Comparison of ENCODE assay signal across 8 cellular contexts in the genomic region with DNA sequence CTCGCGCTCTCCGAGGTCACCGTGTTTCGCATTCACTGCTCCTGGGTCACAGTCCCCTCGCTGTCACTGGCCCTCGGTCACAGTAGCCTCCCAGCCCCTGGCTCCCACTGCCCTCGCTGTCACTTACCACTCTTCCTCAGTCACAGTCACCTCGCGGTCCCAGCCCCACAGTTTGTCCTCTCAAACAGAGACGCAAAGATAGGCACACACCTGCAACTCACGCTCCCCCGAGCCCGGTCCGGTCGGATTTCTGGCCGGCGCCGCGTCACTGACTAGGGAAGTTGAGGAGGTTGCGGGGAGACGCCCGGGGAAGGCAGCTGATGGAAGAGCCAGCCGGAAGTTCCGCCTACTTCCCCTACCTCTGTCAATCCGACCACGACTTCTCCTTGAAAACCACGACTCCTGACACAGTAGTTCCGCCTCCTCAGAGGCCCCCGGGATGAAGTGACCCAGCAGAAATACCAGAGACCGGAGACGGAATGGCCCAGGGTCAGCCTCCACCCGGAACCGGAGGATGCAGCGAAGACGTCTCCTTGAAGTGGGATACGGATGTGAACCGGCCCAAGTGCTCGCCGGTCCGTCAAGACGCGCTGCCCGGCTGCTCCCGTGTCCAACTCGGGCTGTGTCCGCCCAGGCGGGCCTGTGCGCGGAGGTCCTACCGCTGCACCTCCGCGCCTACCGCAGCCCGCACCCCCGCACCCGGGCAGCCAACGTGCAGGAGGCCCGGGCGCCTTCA.
DNase-seq lines count a peak whose midpoint lies in the region; ATAC-seq and TF ChIP-seq lines count a peak whose summit lies in the region.

Gene PCYT1A (minus strand): TSS at position 322 of the 736 bp plus-strand sequence. CDS start 17,195 bp downstream, outside the sequence.

- H3K4me3 ChIP-seq in AG10803 (ENCODE audit: low read length) = peak within 1 kb of the TSS; percentile 100

- ATAC-seq in HG03432 (IDR thresholded peaks at IDR 0.05; ENCODE audit: unreplicated experiment) = peak; percentile 88

- DNase-seq in AG10803 (ENCODE audit: low read depth) (peak; percentile 95), NCI-H510A treated with DMSO at 0.1 percent for 48 hours (lab: John Stamatoyannopoulos, UW) (peak; percentile 93), kidney glomerular epithelial cell (lab: John Stamatoyannopoulos, UW) (peak; percentile 92)
- peak; percentile 67 to 69 for DNase-seq in activated CD4-positive, alpha-beta T cell treated with anti-CD3 and anti-CD28 coated beads for 4 hours
- peak; percentile 69 for DNase-seq in stimulated activated CD4-positive, alpha-beta T cell treated with anti-CD3 and anti-CD28 coated beads, Interleukin-15, amount 100 ng/mL, for 48 hours (ENCODE audit: low read depth in 2 of 2)

- no peak for TF ChIP-seq CTCF in AG10803 (conservative IDR thresholded peaks at IDR 0.05; ENCODE audit: low read length)

- TF ChIP-seq POLR2A in GM19193 (IDR thresholded peaks at IDR 0.05; ENCODE audit: extremely low read depth, insufficient read depth, insufficient read length) = peak; percentile 87

- peak within 1 kb of the TSS; percentile 88 for H3K27ac ChIP-seq in cingulate gyrus (ENCODE audit: low read depth, low read length)

Comparison
In these comparisons a context has a peak if more than half of its experiments do, and no peak if none do; other contexts are left out.
1. Peak in every context shown above with its lines: DNase-seq, ATAC-seq, H3K4me3 ChIP-seq and H3K27ac ChIP-seq.